Comparison of ENCODE assay signal across 9 cellular contexts in genomic region chr1:2550309-2550861, GRCh38. TPM values are rescaled to one million over a fixed set of nuclear protein-coding genes. Genes with fewer than 3 reads are reported as not detected.
DNase-seq lines count a peak whose midpoint lies in the region; ATAC-seq, FAIRE-seq and TF ChIP-seq lines count a peak whose summit lies in the region.
"Not testable (repeated sequence)": the region's sequence is repeated elsewhere in the genome, so short reads cannot be mapped to it uniquely, and the experiment has no call there.
"Had no signal": no experiment of that assay in that cellular context is flagged by ENCODE, and none has a peak within 500 bp of the region (broad histone marks: within the 10 kb centered on the region; RNA-seq: fewer than 3 reads in every experiment).

No MANE protein-coding gene starts in this region.

- 56 to 70% (median 58%) methylated on average over 8 to 11 of the region's 12 CpGs for WGBS in stomach, 5 donors

- dilution Hi-C loops in endothelial cell of umbilical vein (cut with MboI; ENCODE audit: extremely low pct_ligation_motif_present, low sequenced_read_pairs): not testable (repeated sequence)

- not testable (repeated sequence) for H3K79me2 ChIP-seq in DOHH2 (ENCODE audit: control insufficient read depth, low read length); endothelial cell of umbilical vein (ENCODE audit: control insufficient read depth, insufficient read depth, low read length)

- H3K4me1 ChIP-seq in DOHH2 (ENCODE audit: control insufficient read depth, low read length) (peaks cover 55% of the 10 kb centered on the region), endothelial cell of umbilical vein (ENCODE audit: control insufficient read depth, extremely low read depth, insufficient read depth, low read length) (peaks cover 44% of the 10 kb centered on the region), stomach (peaks cover 47 to 66% (median 59%) of the 10 kb centered on the region in 4 donors)

- intact Hi-C loops in endothelial cell of umbilical vein (cut with micrococcal nuclease); left colon (cut with DNase I, micrococcal nuclease); stomach (cut with DNase I; ENCODE audit: low total_unique reads): not testable (repeated sequence)

- H3K36me3 ChIP-seq in DOHH2 (ENCODE audit: control insufficient read depth, low read length); endothelial cell of umbilical vein (ENCODE audit: control insufficient read depth in 2 of 2, extremely low read depth in 1 of 2, insufficient read depth in 2 of 2, low read length in 2 of 2); stomach: not testable (repeated sequence)

- not testable (repeated sequence) for TF ChIP-seq POLR2A in endothelial cell of umbilical vein (IDR thresholded peaks at IDR 0.05; ENCODE audit: low read depth, low read length); stomach (IDR thresholded peaks at IDR 0.05)

- FAIRE-seq in endothelial cell of umbilical vein (lab: Jason Lieb, UNC): peak; percentile 98

- CTCF ChIA-PET in endothelial cell of umbilical vein (lab: Charles Lee): interaction anchor here (0.8 kb wide), 1 partner anchor 11 kb away, joined by 4 read pairs; no protein-coding TSS in a partner anchor

- H3K9me3 Mint-ChIP-seq in activated T-cell treated with anti-CD3 and anti-CD28 coated beads, Interleukin-2, amount 50 U/mL, for 24 hours; natural killer cell treated with Interleukin-12 subunit alpha and Interleukin-12 subunit beta and Interleukin-15 and Interleukin-18, amount 100 ng/mL, for 72 hours: not testable (repeated sequence)

- H4K20me1 ChIP-seq in DOHH2 (ENCODE audit: control insufficient read depth, insufficient read depth, low read depth, low read length); endothelial cell of umbilical vein (replicated peaks; ENCODE audit: control insufficient read depth, extremely low read depth, insufficient read depth, low read length): not testable (repeated sequence)

- peak overlapping the region; percentile 100 for H3K4me2 ChIP-seq in DOHH2 (ENCODE audit: low read length)
- H3K4me2 ChIP-seq in endothelial cell of umbilical vein (ENCODE audit: insufficient read depth, low read length): not testable (repeated sequence)

- H3F3A ChIP-seq in DOHH2 (ENCODE audit: control insufficient read depth, insufficient read depth): peaks cover 21% of the 10 kb centered on the region

- not testable (repeated sequence) for H3K4me3 Mint-ChIP-seq in activated T-cell treated with anti-CD3 and anti-CD28 coated beads, Interleukin-2, amount 50 U/mL, for 24 hours; natural killer cell treated with Interleukin-12 subunit alpha and Interleukin-12 subunit beta and Interleukin-15 and Interleukin-18, amount 100 ng/mL, for 72 hours

- not testable (repeated sequence) for H3K36me3 Mint-ChIP-seq in activated T-cell treated with anti-CD3 and anti-CD28 coated beads, Interleukin-2, amount 50 U/mL, for 24 hours (ENCODE audit: low read depth); natural killer cell treated with Interleukin-12 subunit alpha and Interleukin-12 subunit beta and Interleukin-15 and Interleukin-18, amount 100 ng/mL, for 72 hours

- BruUV-seq in endothelial cell of umbilical vein (replicated peaks; lab: Mats Ljungman, UMichigan): not testable (repeated sequence)

- H3K9me3 ChIP-seq in DOHH2 (ENCODE audit: control insufficient read depth, insufficient read depth, low read length); endothelial cell of umbilical vein (replicated peaks; ENCODE audit: control insufficient read depth, insufficient read depth, low read length); stomach: not testable (repeated sequence)

- peak; percentile 7 for ATAC-seq in left colon
- ATAC-seq in natural killer cell treated with Interleukin-12 subunit alpha and Interleukin-12 subunit beta and Interleukin-15 and Interleukin-18, amount 100 ng/mL, for 72 hours: not testable (repeated sequence)

- H3K27me3 Mint-ChIP-seq in activated T-cell treated with anti-CD3 and anti-CD28 coated beads, Interleukin-2, amount 50 U/mL, for 24 hours; natural killer cell treated with Interleukin-12 subunit alpha and Interleukin-12 subunit beta and Interleukin-15 and Interleukin-18, amount 100 ng/mL, for 72 hours: not testable (repeated sequence)

- not testable (repeated sequence) for TF ChIP-seq EP300 in stomach (IDR thresholded peaks at IDR 0.05)

- peak overlapping the region; percentile 55 for H3K27ac Mint-ChIP-seq in activated T-cell treated with anti-CD3 and anti-CD28 coated beads, Interleukin-2, amount 50 U/mL, for 24 hours
- peak overlapping the region; percentile 90 for H3K27ac Mint-ChIP-seq in natural killer cell treated with Interleukin-12 subunit alpha and Interleukin-12 subunit beta and Interleukin-15 and Interleukin-18, amount 100 ng/mL, for 72 hours

- H3K27ac ChIP-seq in DOHH2 (ENCODE audit: low read depth, low read length); endothelial cell of umbilical vein (ENCODE audit: insufficient read depth, low read depth, low read length): not testable (repeated sequence)
- H3K27ac ChIP-seq in VCaP: peak overlapping the region; percentile 99
- H3K27ac ChIP-seq in stomach: peak overlapping the region in 4 of 5 donors; percentile 23 to 97 (median 30)

- H3K9ac ChIP-seq in endothelial cell of umbilical vein (replicated peaks; ENCODE audit: extremely low read depth, insufficient read depth, low read length): not testable (repeated sequence)

- POLR2A ChIA-PET in endothelial cell of umbilical vein (lab: Charles Lee): not testable (repeated sequence)

- H3K27me3 ChIP-seq in DOHH2 (ENCODE audit: control insufficient read depth, low read length); endothelial cell of umbilical vein (ENCODE audit: control insufficient read depth in 2 of 2, insufficient read depth in 2 of 2, low read length in 2 of 2): not testable (repeated sequence)
- peaks cover 0 to 17% (median 0%) of the 10 kb centered on the region in 3 donors for H3K27me3 ChIP-seq in stomach

- not testable (repeated sequence) for H2AFZ ChIP-seq in endothelial cell of umbilical vein (ENCODE audit: low read depth, low read length)

- H3K9me2 ChIP-seq in DOHH2 (replicated peaks; ENCODE audit: control insufficient read depth, low read length): not testable (repeated sequence)

- not testable (repeated sequence) for H3K9me1 ChIP-seq in endothelial cell of umbilical vein (replicated peaks; ENCODE audit: control insufficient read depth, extremely low read depth, insufficient read depth, low read length)

- H3K4me1 Mint-ChIP-seq in activated T-cell treated with anti-CD3 and anti-CD28 coated beads, Interleukin-2, amount 50 U/mL, for 24 hours (ENCODE audit: low read depth): peaks cover 47% of the 10 kb centered on the region
- H3K4me1 Mint-ChIP-seq in natural killer cell treated with Interleukin-12 subunit alpha and Interleukin-12 subunit beta and Interleukin-15 and Interleukin-18, amount 100 ng/mL, for 72 hours (ENCODE audit: low read depth in 2 of 2): peaks cover 10 to 29% of the 10 kb centered on the region in 2 donors

- not testable (repeated sequence) for H3K4me3 ChIP-seq in DOHH2 (ENCODE audit: low read length); endothelial cell of umbilical vein (replicated peaks in 1 of 3; ENCODE audit: insufficient read depth in 1 of 3, low read depth in 1 of 3, low read length in 3 of 3)
- H3K4me3 ChIP-seq in stomach: peak overlapping the region in 1 of 4 donors; percentile 13

- TF ChIP-seq CTCF in DOHH2 (IDR thresholded peaks at IDR 0.05; ENCODE audit: low read depth, low read length, poor library complexity, severe bottlenecking); VCaP (conservative IDR thresholded peaks at IDR 0.05); endothelial cell of umbilical vein (IDR thresholded peaks at IDR 0.05; ENCODE audit: extremely low read depth in 1 of 2, insufficient read depth in 1 of 2, low read depth in 1 of 2, low read length in 2 of 2); stomach (IDR thresholded peaks at IDR 0.05): not testable (repeated sequence)

- DNase-seq in activated T-cell treated with anti-CD3 and anti-CD28 coated beads, Interleukin-2, amount 50 U/mL, for 24 hours; endothelial cell of umbilical vein (ENCODE audit: low read depth, low spot score); left colon; natural killer cell treated with Interleukin-12 subunit alpha and Interleukin-12 subunit beta and Interleukin-15 and Interleukin-18, amount 100 ng/mL, for 72 hours (ENCODE audit: low spot score); stomach: not testable (repeated sequence)

RNA-seq across cellular contexts. Expression of gene TNFRSF14, which starts 5.8 kb away (rescaled TPM):
- total RNA-seq in endothelial cell of umbilical vein (36.4 and 40.9 TPM in 2 replicates), left colon (100 to 1,000 TPM; 142 to 178 TPM), stomach (100 to 1,000 TPM in 3 of 5 donors, 10 to 100 TPM in 2; 33.2 to 413 (median 301) TPM)
- polyA plus RNA-seq in endothelial cell of umbilical vein (49.4 and 62.5 TPM in 2 replicates), stomach (100 to 1,000 TPM in 1 of 3 donors, 10 to 100 TPM in 2; 58.0 to 128 (median 64.8) TPM)
- polyA plus RNA-seq in endothelial cell of umbilical vein (2011; cell fraction: cytosol; rRNA removed): 20.4 and 32.8 TPM in 2 replicates
- polyA plus RNA-seq in endothelial cell of umbilical vein (2011; cell fraction: nucleus; rRNA removed): 175 and 223 TPM in 2 replicates
- polyA plus RNA-seq in endothelial cell of umbilical vein (2012): 21.7 and 22.2 TPM in 2 replicates
- polyA minus RNA-seq in endothelial cell of umbilical vein: 15.9 and 22.0 TPM in 2 replicates
- polyA minus RNA-seq in endothelial cell of umbilical vein (2011; cell fraction: cytosol; rRNA and poly(A)+ RNA removed): not detected
- polyA minus RNA-seq in endothelial cell of umbilical vein (2011; cell fraction: nucleus; rRNA and poly(A)+ RNA removed): 24.5 and 44.3 TPM in 2 replicates
- total RNA-seq in natural killer cell treated with Interleukin-12 subunit alpha and Interleukin-12 subunit beta and Interleukin-15 and Interleukin-18, amount 100 ng/mL, for 72 hours: 100 to 1,000 TPM in 1 of 2 donors, 10 to 100 TPM in 1; 93.2 to 118 TPM

RNA-seq across cellular contexts. Expression of gene HES5, which starts 20.3 kb away (rescaled TPM):
- total RNA-seq in endothelial cell of umbilical vein: not detected in 2 replicates
- polyA plus RNA-seq in endothelial cell of umbilical vein: 0.07 TPM in 1 of 2 replicates, not detected in the other
- 0.04 TPM in 1 of 2 replicates, not detected in the other for polyA plus RNA-seq in endothelial cell of umbilical vein (2011; cell fraction: cytosol; rRNA removed)
- polyA plus RNA-seq in endothelial cell of umbilical vein (2011; cell fraction: nucleus; rRNA removed): 0.16 and 0.21 TPM in 2 replicates
- not detected in 2 replicates for polyA plus RNA-seq in endothelial cell of umbilical vein (2012)
- polyA minus RNA-seq in endothelial cell of umbilical vein: not detected in 2 replicates
- polyA minus RNA-seq in endothelial cell of umbilical vein (2011; cell fraction: cytosol; rRNA and poly(A)+ RNA removed): not detected
- polyA minus RNA-seq in endothelial cell of umbilical vein (2011; cell fraction: nucleus; rRNA and poly(A)+ RNA removed): not detected in 2 replicates
- total RNA-seq in left colon: 1 to 10 TPM; 2.7 to 6.2 TPM
- total RNA-seq in natural killer cell treated with Interleukin-12 subunit alpha and Interleukin-12 subunit beta and Interleukin-15 and Interleukin-18, amount 100 ng/mL, for 72 hours: not detected
- 1 to 10 TPM in 1 of 5 donors, not detected in 4; 9.6 TPM for total RNA-seq in stomach
- polyA plus RNA-seq in stomach: under 1 TPM in 1 of 3 donors, not detected in 2; 0.25 TPM
- total RNA-seq: Caco-2, MCF 10A had no signal

RNA-seq across cellular contexts. Expression of gene PANK4, which starts 24.0 kb away (rescaled TPM):
- total RNA-seq in endothelial cell of umbilical vein (34.0 and 34.7 TPM in 2 replicates), left colon (10 to 100 TPM; 29.4 to 32.6 TPM), stomach (10 to 100 TPM in 4 of 5 donors, 1 to 10 TPM in 1; 6.4 to 86.0 (median 27.9) TPM)
- polyA plus RNA-seq in endothelial cell of umbilical vein (19.8 and 22.1 TPM in 2 replicates), stomach (10 to 100 TPM in 2 of 3 donors, 1 to 10 TPM in 1; 7.6 to 17.2 (median 15.6) TPM)
- 10.8 and 14.2 TPM in 2 replicates for polyA plus RNA-seq in endothelial cell of umbilical vein (2011; cell fraction: cytosol; rRNA removed)
- polyA plus RNA-seq in endothelial cell of umbilical vein (2011; cell fraction: nucleus; rRNA removed): 98.6 and 107 TPM in 2 replicates
- 12.5 and 15.3 TPM in 2 replicates for polyA plus RNA-seq in endothelial cell of umbilical vein (2012)
- 25.1 and 27.6 TPM in 2 replicates for polyA minus RNA-seq in endothelial cell of umbilical vein
- 21.4 TPM for polyA minus RNA-seq in endothelial cell of umbilical vein (2011; cell fraction: cytosol; rRNA and poly(A)+ RNA removed)
- polyA minus RNA-seq in endothelial cell of umbilical vein (2011; cell fraction: nucleus; rRNA and poly(A)+ RNA removed): 46.9 and 75.5 TPM in 2 replicates
- 10 to 100 TPM; 37.7 to 70.5 TPM for total RNA-seq in natural killer cell treated with Interleukin-12 subunit alpha and Interleukin-12 subunit beta and Interleukin-15 and Interleukin-18, amount 100 ng/mL, for 72 hours

RNA-seq across cellular contexts. Expression of gene PRXL2B, which starts 36.2 kb away (rescaled TPM):
- 55.8 and 56.8 TPM in 2 replicates for total RNA-seq in endothelial cell of umbilical vein
- 29.6 and 39.3 TPM in 2 replicates for polyA plus RNA-seq in endothelial cell of umbilical vein
- polyA plus RNA-seq in endothelial cell of umbilical vein (2011; cell fraction: cytosol; rRNA removed): 28.5 and 33.2 TPM in 2 replicates
- 32.5 and 39.1 TPM in 2 replicates for polyA plus RNA-seq in endothelial cell of umbilical vein (2011; cell fraction: nucleus; rRNA removed)
- 40.0 and 43.3 TPM in 2 replicates for polyA plus RNA-seq in endothelial cell of umbilical vein (2012)
- 15.0 and 18.6 TPM in 2 replicates for polyA minus RNA-seq in endothelial cell of umbilical vein
- 5.0 TPM for polyA minus RNA-seq in endothelial cell of umbilical vein (2011; cell fraction: cytosol; rRNA and poly(A)+ RNA removed)
- 6.7 and 8.4 TPM in 2 replicates for polyA minus RNA-seq in endothelial cell of umbilical vein (2011; cell fraction: nucleus; rRNA and poly(A)+ RNA removed)
- total RNA-seq in left colon: 10 to 100 TPM; 73.9 to 86.3 TPM
- 10 to 100 TPM in 1 of 2 donors, 1 to 10 TPM in 1; 9.1 to 18.5 TPM for total RNA-seq in natural killer cell treated with Interleukin-12 subunit alpha and Interleukin-12 subunit beta and Interleukin-15 and Interleukin-18, amount 100 ng/mL, for 72 hours
- 100 to 1,000 TPM in 1 of 5 donors, 10 to 100 TPM in 3, 1 to 10 TPM in 1; 8.5 to 668 (median 21.0) TPM for total RNA-seq in stomach
- 10 to 100 TPM; 18.9 to 23.8 (median 20.9) TPM for polyA plus RNA-seq in stomach
